8 cellular contexts compared by ENCODE assay signal in genomic region chr2:27264253-27264752, GRCh38. TPM values are rescaled to one million over a fixed set of nuclear protein-coding genes. Genes with fewer than 3 reads are reported as not detected.
DNase-seq lines count a peak whose midpoint lies in the region; ATAC-seq and TF ChIP-seq lines count a peak whose summit lies in the region.
"Had no signal": no experiment of that assay in that cellular context is flagged by ENCODE, and none has a peak within 500 bp of the region (broad histone marks: within the 10 kb centered on the region; RNA-seq: fewer than 3 reads in every experiment).

No MANE protein-coding gene starts in this region.

- peaks cover 29% of the 10 kb centered on the region for H3K4me1 ChIP-seq in skeletal muscle satellite cell (ENCODE audit: control insufficient read depth, insufficient read depth, low read length)

- peak overlapping the region; percentile 76 for H3K4me3 ChIP-seq in WERI-Rb-1 (ENCODE audit: low read depth, low read length)
- peak overlapping the region; percentile 62 for H3K4me3 ChIP-seq in skeletal muscle satellite cell (ENCODE audit: low read length)

- H3K27me3 ChIP-seq in WERI-Rb-1 (ENCODE audit: insufficient read depth, low read depth, severe bottlenecking): peaks cover 29% of the 10 kb centered on the region
- H3K27me3 ChIP-seq in skeletal muscle satellite cell (ENCODE audit: control insufficient read depth, insufficient read depth, low read length): peaks cover 84% of the 10 kb centered on the region

- CTCF ChIA-PET in HEK293T (lab: Yijun Ruan, JAX): interaction anchor here (0.6 to 2.3 kb wide), 12 partner anchors 8 to 48 kb away, joined by 3 to 14 read pairs (median 5); partner anchors contain the start of genes DNAJC5G and TRIM54

- POLR2A ChIA-PET in HEK293T (lab: Yijun Ruan, JAX): interaction anchor here (1.0 to 2.3 kb wide), 8 partner anchors 9 to 193 kb away, joined by 3 to 9 read pairs (median 4); partner anchors contain the start of genes MPV17 and OST4

- intact Hi-C loops in left cardiac atrium (cut with DNase I): no loop called here

- no peak for TF ChIP-seq CTCF in WERI-Rb-1 (IDR thresholded peaks at IDR 0.05; ENCODE audit: low read depth, low read length)

- H3K36me3 ChIP-seq in WERI-Rb-1 (no peaks in the 10 kb centered on the region), skeletal muscle satellite cell (ENCODE audit: insufficient read depth, low read length) (no peaks in the 10 kb centered on the region)

- DNase-seq in HEK293T (ENCODE audit: extremely low spot score) (no peak), WERI-Rb-1 (peak; percentile 71), left cardiac atrium (no peak), cortex of kidney (lab: John Stamatoyannopoulos, UW) (no peak), NOMO-1 treated with DMSO at 0.1 percent for 48 hours (lab: John Stamatoyannopoulos, UW; ENCODE audit: unreplicated experiment) (no peak)

- H3K9me3 ChIP-seq in WERI-Rb-1 (ENCODE audit: severe bottlenecking) (no peaks in the 10 kb centered on the region), skeletal muscle satellite cell (replicated peaks; ENCODE audit: low read length) (no peaks in the 10 kb centered on the region)

- H3K4me2 ChIP-seq in skeletal muscle satellite cell (ENCODE audit: low read length): peak overlapping the region; percentile 88

- H3K9ac ChIP-seq in skeletal muscle satellite cell (ENCODE audit: low read depth, low read length): no peak overlapping the region

- 0 out of 2 replicates have a peak overlapping the region, but pooled peaks have one; percentile 34 for H3K27ac ChIP-seq in WERI-Rb-1

- ATAC-seq in left cardiac atrium (peak; percentile 31 to 58), HG03457 (IDR thresholded peaks at IDR 0.05; ENCODE audit: unreplicated experiment) (no peak)

TF ChIP-seq in HEK293T, 16 proteins besides CTCF, POLR2A, EP300 and RAD21:
- TF ChIP-seq SP1 (IDR thresholded peaks at IDR 0.05): no peak
- TF ChIP-seq L3MBTL2 (conservative IDR thresholded peaks at IDR 0.05): peak; percentile 85
- TF ChIP-seq TARDBP (IDR thresholded peaks at IDR 0.05): no peak
TF ChIP-seq in HEK293T: peak in this region for 1.

RNA-seq across cellular contexts. Expression of gene SLC30A3, which starts 1.5 kb away (rescaled TPM):
- 1 to 10 TPM; 4.8 to 5.7 TPM for total RNA-seq in left cardiac atrium
- not detected in 2 replicates for total RNA-seq in skeletal muscle satellite cell (2012; rRNA removed)

RNA-seq across cellular contexts. Expression of gene DNAJC5G, which starts 10.9 kb away (rescaled TPM):
- total RNA-seq in left cardiac atrium: under 1 TPM; 0.41 to 0.71 TPM
- not detected in 2 replicates for total RNA-seq in skeletal muscle satellite cell (2012; rRNA removed)
- total RNA-seq: LHCN-M2 had no signal

RNA-seq across cellular contexts. Expression of gene TRIM54, which starts 17.9 kb away (rescaled TPM):
- 100 to 1,000 TPM in 1 of 2 donors, 10 to 100 TPM in 1; 92.1 to 105 TPM for total RNA-seq in left cardiac atrium
- 2.2 TPM in 1 of 2 replicates, not detected in the other for total RNA-seq in skeletal muscle satellite cell (2012; rRNA removed)

RNA-seq across cellular contexts. Expression of gene UCN, which starts 43.9 kb away (rescaled TPM):
- total RNA-seq in left cardiac atrium: 1 to 10 TPM; 1.2 to 1.6 TPM
- 0.66 and 1.3 TPM in 2 replicates for total RNA-seq in skeletal muscle satellite cell (2012; rRNA removed)

RNA-seq across cellular contexts. Expression of gene CAD, which starts 47.1 kb away (rescaled TPM):
- 10 to 100 TPM; 12.7 to 15.2 TPM for total RNA-seq in left cardiac atrium
- 29.7 and 38.0 TPM in 2 replicates for total RNA-seq in skeletal muscle satellite cell (2012; rRNA removed)
